Comparison of ENCODE assay signal across 23 cellular contexts in the genomic region with DNA sequence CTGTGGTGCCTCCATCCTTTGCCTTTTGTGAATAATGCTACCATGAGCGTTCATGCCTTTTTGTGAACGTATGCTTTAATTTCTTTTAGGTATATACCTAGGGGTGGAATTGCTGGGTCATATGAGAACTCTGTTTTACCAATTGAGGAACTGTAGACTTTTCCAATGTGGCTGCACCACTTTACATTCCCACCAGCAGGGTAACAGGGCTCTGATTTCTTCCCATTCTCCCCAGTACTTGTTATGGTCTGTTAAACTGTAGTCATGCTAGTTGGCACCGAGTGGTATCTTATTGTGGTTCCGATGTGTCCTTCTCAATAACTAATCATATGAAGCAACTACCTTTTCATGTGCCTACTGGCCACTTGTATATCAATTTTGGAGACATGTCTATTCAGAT.
DNase-seq lines count a peak whose midpoint lies in the region; ATAC-seq, FAIRE-seq and TF ChIP-seq lines count a peak whose summit lies in the region.
"Had no signal": no experiment of that assay in that cellular context is flagged by ENCODE, and none has a peak within 500 bp of the region (broad histone marks: within the 10 kb centered on the region; RNA-seq: fewer than 3 reads in every experiment).

No MANE protein-coding gene starts in this region.

- 97% methylated on average over 4 of the region's 4 CpGs for WGBS in HepG2 (ENCODE audit: low lambda C conversion rate)
- WGBS in right lobe of liver (ENCODE audit: insufficient coverage, low coverage, low lambda C conversion rate, missing lambda C conversion rate), result 95% methylated on average over 4 of the region's 4 CpGs
- WGBS in endodermal cell (ENCODE audit: insufficient coverage in 1 of 2, insufficient read length in 1 of 2), 2 experiments, result 94% methylated on average over 4 of the region's 4 CpGs; no CpG with 5 or more reads in 1 of the 2 experiments

- POLR2A ChIA-PET in HepG2 (lab: Yijun Ruan, JAX), result no interaction called here

- peak; percentile 54 for ATAC-seq in HepG2
- no peak for ATAC-seq in right lobe of liver
- no peak for ATAC-seq in foreskin keratinocyte
- no peak for ATAC-seq in GM18511 (IDR thresholded peaks at IDR 0.05; ENCODE audit: unreplicated experiment)
- no peak for ATAC-seq in GM19455 (IDR thresholded peaks at IDR 0.05; ENCODE audit: unreplicated experiment)
- ATAC-seq: CD8-positive, alpha-beta T cell had no signal

- H3K4me3 Mint-ChIP-seq in endodermal cell, result no peak overlapping the region
- H3K4me3 Mint-ChIP-seq: B cell; CD4-positive, CD25-positive, alpha-beta regulatory T cell; CD8-positive, alpha-beta T cell; HFFc6 had no signal

- H3K4me1 Mint-ChIP-seq in endodermal cell, result no peaks in the 10 kb centered on the region
- H3K4me1 Mint-ChIP-seq: B cell; CD4-positive, CD25-positive, alpha-beta regulatory T cell had no signal

- in situ Hi-C loops in HepG2 (cut with HindIII; ENCODE audit: extremely low pct_ligation_motif_present, low pct_unique_long_range_greater_than_20kb), result no loop called here

- H3K4me3 ChIP-seq in HepG2 (replicated peaks in 1 of 3; ENCODE audit: insufficient read depth in 1 of 3, low read depth in 2 of 3, low read length in 3 of 3), result no peak overlapping the region
- H3K4me3 ChIP-seq in right lobe of liver, result no peak overlapping the region
- no peak overlapping the region for H3K4me3 ChIP-seq in endodermal cell (ENCODE audit: low read length)
- H3K4me3 ChIP-seq: BLaER1, GM23248, HAP-1 had no signal

- no peaks in the 10 kb centered on the region for H3K27me3 Mint-ChIP-seq in endodermal cell (ENCODE audit: insufficient read depth)
- H3K27me3 Mint-ChIP-seq: B cell; CD4-positive, CD25-positive, alpha-beta regulatory T cell had no signal

- intact Hi-C loops in HepG2 (cut with micrococcal nuclease; ENCODE audit: unreplicated experiment) (no loop called here), right lobe of liver (cut with DNase I) (no loop called here)

- no peaks in the 10 kb centered on the region for H3K9me3 ChIP-seq in HepG2 (ENCODE audit: low read length)
- H3K9me3 ChIP-seq in right lobe of liver, result no peaks in the 10 kb centered on the region
- no peaks in the 10 kb centered on the region for H3K9me3 ChIP-seq in endodermal cell (ENCODE audit: control insufficient read depth, low read length)
- H3K9me3 ChIP-seq: HAP-1 had no signal

- H3K36me3 ChIP-seq in HepG2 (replicated peaks in 1 of 2; ENCODE audit: control insufficient read depth in 1 of 2, insufficient read depth in 2 of 2, low read length in 2 of 2) (peaks cover 8 to 22% of the 10 kb centered on the region in 2 experiments), right lobe of liver (no peaks in the 10 kb centered on the region), endodermal cell (ENCODE audit: control insufficient read depth, insufficient read depth, low read length) (no peaks in the 10 kb centered on the region)
- H3K36me3 ChIP-seq: HAP-1 had no signal

- FAIRE-seq in HepG2 (lab: Jason Lieb, UNC), result no peak
- FAIRE-seq: A204.1, D721Med, GM12891, GM18507 had no signal

- TF ChIP-seq CTCF in HepG2 (CRISPR knock-in tag; IDR thresholded peaks at IDR 0.05), result no peak
- TF ChIP-seq CTCF in right lobe of liver (IDR thresholded peaks at IDR 0.05), result no peak
- TF ChIP-seq CTCF in endodermal cell (conservative IDR thresholded peaks at IDR 0.05), result peak; percentile 58
- peak; percentile 4 for TF ChIP-seq CTCF in foreskin keratinocyte (conservative IDR thresholded peaks at IDR 0.05)

- H3K9ac ChIP-seq in HepG2 (ENCODE audit: insufficient read depth, low read depth, low read length) (no peak overlapping the region), endodermal cell (ENCODE audit: extremely low read depth, low read length, poor library complexity, severe bottlenecking) (no peak overlapping the region)
- H3K9ac ChIP-seq: BLaER1, GM23248 had no signal

- TF ChIP-seq EP300 in HepG2 (IDR thresholded peaks at IDR 0.05; ENCODE audit: low read depth in 2 of 2, low read length in 2 of 2), result no peak
- no peak for TF ChIP-seq EP300 in HepG2 (CRISPR knock-in tag; IDR thresholded peaks at IDR 0.05; ENCODE audit: borderline replicate concordance)

- no TSS peak for BruUV-seq in HepG2 (replicated peaks; lab: Mats Ljungman, UMichigan)

- no peaks in the 10 kb centered on the region for H4K20me1 ChIP-seq in HepG2 (ENCODE audit: insufficient read depth, low read length)
- H4K20me1 ChIP-seq: BLaER1 had no signal

- no peak overlapping the region for H2AFZ ChIP-seq in HepG2 (ENCODE audit: low read length)
- H2AFZ ChIP-seq: GM23248 had no signal

- H3K36me3 Mint-ChIP-seq in endodermal cell (ENCODE audit: low read depth), result no peaks in the 10 kb centered on the region

- H3K4me1 ChIP-seq in HepG2 (ENCODE audit: insufficient read depth, low read length), result no peaks in the 10 kb centered on the region
- H3K4me1 ChIP-seq in right lobe of liver, result no peaks in the 10 kb centered on the region
- H3K4me1 ChIP-seq in endodermal cell (ENCODE audit: control insufficient read depth, insufficient read depth, low read length), result no peaks in the 10 kb centered on the region
- no peaks in the 10 kb centered on the region for H3K4me1 ChIP-seq in foreskin keratinocyte
- H3K4me1 ChIP-seq: BLaER1, HAP-1 had no signal

- H3K27ac ChIP-seq in HepG2 (ENCODE audit: extremely low read length, insufficient read depth, low read length) (no peak overlapping the region), right lobe of liver (no peak overlapping the region), endodermal cell (ENCODE audit: low read depth, low read length) (no peak overlapping the region), foreskin keratinocyte (no peak overlapping the region)
- H3K27ac ChIP-seq: 22Rv1, BLaER1, C4-2B, GM23248 had no signal

- no peaks in the 10 kb centered on the region for H3K9me3 Mint-ChIP-seq in endodermal cell
- H3K9me3 Mint-ChIP-seq: HFFc6 had no signal

- CTCF ChIA-PET in HepG2 (lab: Yijun Ruan, JAX; ENCODE audit: low intra/inter-chr PET ratio, low total read pairs), result no interaction called here

- no peak overlapping the region for H3K27ac Mint-ChIP-seq in endodermal cell
- H3K27ac Mint-ChIP-seq: B cell; CD4-positive, CD25-positive, alpha-beta regulatory T cell; CD8-positive, alpha-beta T cell; HFFc6 had no signal

- TF ChIP-seq RAD21 in HepG2 (CRISPR knock-in tag; IDR thresholded peaks at IDR 0.05), result no peak

- H3K4me2 ChIP-seq in HepG2 (ENCODE audit: low read depth, low read length), result no peak overlapping the region
- H3K4me2 ChIP-seq: BLaER1 had no signal

- H3K27me3 ChIP-seq in HepG2 (ENCODE audit: control insufficient read depth in 1 of 2, insufficient read depth in 2 of 2, low read length in 2 of 2), result no peaks in the 10 kb centered on the region
- H3K27me3 ChIP-seq in right lobe of liver, result no peaks in the 10 kb centered on the region
- H3K27me3 ChIP-seq in endodermal cell (ENCODE audit: control insufficient read depth, insufficient read depth, low read length, poor library complexity, severe bottlenecking), result no peaks in the 10 kb centered on the region
- no peaks in the 10 kb centered on the region for H3K27me3 ChIP-seq in foreskin keratinocyte
- H3K27me3 ChIP-seq: BLaER1 had no signal

- TF ChIP-seq POLR2A in HepG2 (IDR thresholded peaks at IDR 0.05; ENCODE audit: insufficient read depth in 1 of 2, low read depth in 2 of 2, low read length in 2 of 2) (no peak), right lobe of liver (IDR thresholded peaks at IDR 0.05) (no peak)

- no peaks in the 10 kb centered on the region for H3K79me2 ChIP-seq in HepG2 (ENCODE audit: insufficient read depth, low read length)

- no peak for DNase-seq in HepG2 (ENCODE audit: low spot score)
- no peak for DNase-seq in right lobe of liver
- no peak for DNase-seq in endodermal cell
- no peak for DNase-seq in foreskin keratinocyte
- DNase-seq: CD4-positive, CD25-positive, alpha-beta regulatory T cell; CD8-positive, alpha-beta T cell; DMS 273 treated with DMSO at 0.1 percent for 48 hours; DMS79; EL; GDM1; GM23248; HFFc6 had no signal

TF ChIP-seq in HepG2, 621 proteins besides CTCF, POLR2A, EP300 and RAD21:
- TF ChIP-seq, protein P1, sequence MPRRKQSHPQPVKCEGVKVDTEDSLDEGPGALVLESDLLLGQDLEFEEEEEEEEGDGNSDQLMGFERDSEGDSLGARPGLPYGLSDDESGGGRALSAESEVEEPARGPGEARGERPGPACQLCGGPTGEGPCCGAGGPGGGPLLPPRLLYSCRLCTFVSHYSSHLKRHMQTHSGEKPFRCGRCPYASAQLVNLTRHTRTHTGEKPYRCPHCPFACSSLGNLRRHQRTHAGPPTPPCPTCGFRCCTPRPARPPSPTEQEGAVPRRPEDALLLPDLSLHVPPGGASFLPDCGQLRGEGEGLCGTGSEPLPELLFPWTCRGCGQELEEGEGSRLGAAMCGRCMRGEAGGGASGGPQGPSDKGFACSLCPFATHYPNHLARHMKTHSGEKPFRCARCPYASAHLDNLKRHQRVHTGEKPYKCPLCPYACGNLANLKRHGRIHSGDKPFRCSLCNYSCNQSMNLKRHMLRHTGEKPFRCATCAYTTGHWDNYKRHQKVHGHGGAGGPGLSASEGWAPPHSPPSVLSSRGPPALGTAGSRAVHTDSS (CRISPR knock-in tag; conservative IDR thresholded peaks at IDR 0.05), result no peak
- TF ChIP-seq RBM22 (optimal IDR thresholded peaks at IDR 0.05; ENCODE audit: low read length), result peak; percentile 15

Comparison
In these comparisons a context has a peak if more than half of its experiments do, and no peak if none do; other contexts are left out.
1. CTCF ChIP-seq: peak in endodermal cell (single experiment) and foreskin keratinocyte (single experiment); none in HepG2 (single experiment) and right lobe of liver (0 of 4).